In genomic region chr2:10089565-10090183, GRCh38 we compare ENCODE assay signal across 17 cellular contexts. TPM values are rescaled to one million over a fixed set of nuclear protein-coding genes. Genes with fewer than 3 reads are reported as not detected.
DNase-seq lines count a peak whose midpoint lies in the region; ATAC-seq lines count a peak whose summit lies in the region.
"Had no signal": no experiment of that assay in that cellular context is flagged by ENCODE, and none has a peak within 500 bp of the region (broad histone marks: within the 10 kb centered on the region; RNA-seq: fewer than 3 reads in every experiment).

No MANE protein-coding gene starts in this region.

- ATAC-seq in GM18870 (IDR thresholded peaks at IDR 0.05; ENCODE audit: unreplicated experiment) (peak; percentile 50), GM21619 (IDR thresholded peaks at IDR 0.05; ENCODE audit: unreplicated experiment) (peak; percentile 41), HG03432 (IDR thresholded peaks at IDR 0.05; ENCODE audit: unreplicated experiment) (peak; percentile 44), Right ventricle myocardium superior (ENCODE audit: poor library complexity) (no peak), sciatic nerve (no peak)
- ATAC-seq: activated CD4-positive, CD25-positive, alpha-beta regulatory T cell treated with anti-CD3 and anti-CD28 coated beads, Interleukin-2, amount 50 U/mL, for 24 hours; left ventricle myocardium superior; T-helper 17 cell had no signal

- DNase-seq in kidney tubule cell (ENCODE audit: low spot score), result peak; percentile 78
- DNase-seq in Right ventricle myocardium superior, result no peak
- no peak for DNase-seq in sciatic nerve (ENCODE audit: low spot score)
- DNase-seq in RPMI8226, result no peak
- no peak for DNase-seq in NCI-H146 (lab: John Stamatoyannopoulos, UW)
- DNase-seq: activated CD8-positive, alpha-beta memory T cell treated with anti-CD3 and anti-CD28 coated beads, Interleukin-2, amount 50 U/mL, for 4 hours; activated naive CD4-positive, alpha-beta T cell; COR-L47; left ventricle myocardium superior; NCI-H1417 treated with DMSO at 0.1 percent for 48 hours; NCI-H446 treated with DMSO at 0.1 percent for 48 hours; stimulated activated CD4-positive, alpha-beta T cell treated with anti-CD3 and anti-CD28 coated beads, Interleukin-4, amount 100 ng/mL, for 4 hours; T-helper 17 cell had no signal

- intact Hi-C loops in Right ventricle myocardium superior (cut with DNase I) (no loop called here), sciatic nerve (cut with DNase I) (no loop called here)

RNA-seq across cellular contexts. Expression of gene CYS1, which starts 9.5 kb away (rescaled TPM):
- 3.6 TPM for total RNA-seq in Right ventricle myocardium superior
- total RNA-seq in sciatic nerve, result 9.3 TPM
- total RNA-seq: T-helper 17 cell had no signal

RNA-seq across cellular contexts. Expression of gene RRM2, which starts 32.9 kb away (rescaled TPM):
- total RNA-seq in Right ventricle myocardium superior (1.9 TPM), sciatic nerve (1.0 TPM)

RNA-seq across cellular contexts. Expression of gene KLF11, which starts 46.3 kb away (rescaled TPM):
- 24.4 TPM for total RNA-seq in Right ventricle myocardium superior
- total RNA-seq in sciatic nerve, result 23.5 TPM

Comparison
In these comparisons a context has a peak if more than half of its experiments do, and no peak if none do; other contexts are left out.
1. ATAC-seq: peak in GM18870 (single experiment), GM21619 (single experiment) and HG03432 (single experiment); none in Right ventricle myocardium superior (single experiment) and sciatic nerve (single experiment).